In the genomic region with DNA sequence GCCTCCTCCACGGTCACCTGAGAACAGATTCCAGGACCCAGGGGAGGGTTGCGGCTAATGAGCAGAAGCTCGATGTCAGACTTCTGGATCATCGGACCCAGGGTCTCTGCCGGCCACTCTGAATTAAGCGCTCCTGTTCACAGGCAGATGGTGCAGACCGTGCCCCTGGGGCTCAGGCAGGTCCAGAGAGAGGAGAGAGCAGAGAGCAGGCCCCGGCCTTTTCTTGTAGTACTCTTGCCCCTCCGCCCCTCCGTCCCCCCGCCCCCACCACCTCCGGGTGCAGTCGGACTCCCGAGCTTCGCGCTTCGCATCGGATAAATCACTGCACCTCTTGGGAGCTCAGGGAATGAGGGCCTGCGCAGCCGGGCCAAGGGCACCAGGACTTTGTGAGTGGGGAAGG, we compare ENCODE assay signal across 16 cellular contexts.
"Had no signal": no experiment of that assay in that cellular context is flagged by ENCODE, and none has a peak within 500 bp of the region (broad histone marks: within the 10 kb centered on the region; RNA-seq: fewer than 3 reads in every experiment).

No MANE protein-coding gene starts in this region.

- H3K9me3 ChIP-seq: neutrophil had no signal

- H3K9me3 Mint-ChIP-seq: activated T-helper 17 cell treated with anti-CD3 and anti-CD28 coated beads, Interleukin-2, amount 50 U/mL, for 72 hours; effector memory CD8-positive, alpha-beta T cell; T-helper 2 cell treated with Interferon-gamma antibody and Interleukin-4, amounts not matched to agents 5 μg/mL and 100 μg/mL, for 36 hours had no signal

- H3K4me3 ChIP-seq: lung had no signal

- H3K36me3 ChIP-seq: neutrophil had no signal

- H3K4me3 Mint-ChIP-seq: activated T-helper 17 cell treated with anti-CD3 and anti-CD28 coated beads, Interleukin-2, amount 50 U/mL, for 72 hours; effector memory CD8-positive, alpha-beta T cell; T-helper 2 cell treated with Interferon-gamma antibody and Interleukin-4, amounts not matched to agents 5 μg/mL and 100 μg/mL, for 36 hours; type B pancreatic cell had no signal

- H3K27me3 Mint-ChIP-seq: type B pancreatic cell had no signal

- H3K4me1 ChIP-seq: foreskin keratinocyte had no signal

- ATAC-seq: activated T-helper 17 cell treated with anti-CD3 and anti-CD28 coated beads, Interleukin-2, amount 50 U/mL, for 72 hours; effector memory CD8-positive, alpha-beta T cell; foreskin keratinocyte had no signal

- H3K4me1 Mint-ChIP-seq: activated T-helper 17 cell treated with anti-CD3 and anti-CD28 coated beads, Interleukin-2, amount 50 U/mL, for 72 hours had no signal

- DNase-seq: activated CD4-positive, alpha-beta T cell treated with anti-CD3 and anti-CD28 coated beads for 1 hour; activated CD4-positive, alpha-beta T cell treated with anti-CD3 and anti-CD28 coated beads, Interleukin-2, amount 50 U/mL, for 4 hours; activated naive CD4-positive, alpha-beta T cell treated with Interleukin-2 at 50 U/mL for 16 hours; cerebellar nuclear complex; effector memory CD8-positive, alpha-beta T cell; foreskin keratinocyte; left cardiac atrium; stimulated activated CD4-positive, alpha-beta T cell treated with anti-CD3 and anti-CD28 coated beads, Interleukin-15, amount 100 ng/mL, for 24 hours; stimulated activated CD4-positive, alpha-beta T cell treated with anti-CD3 and anti-CD28 coated beads, Interleukin-4, amount 100 ng/mL, for 4 hours; stimulated activated CD8-positive, alpha-beta memory T cell treated with anti-CD3 and anti-CD28 coated beads, Interleukin-4, amount 100 ng/mL, for 48 hours; stimulated activated naive CD4-positive, alpha-beta T cell treated with Interleukin-2 at 50 U/mL for 16 hours had no signal

- H3K27ac Mint-ChIP-seq: activated T-helper 17 cell treated with anti-CD3 and anti-CD28 coated beads, Interleukin-2, amount 50 U/mL, for 72 hours; effector memory CD8-positive, alpha-beta T cell; T-helper 2 cell treated with Interferon-gamma antibody and Interleukin-4, amounts not matched to agents 5 μg/mL and 100 μg/mL, for 36 hours; type B pancreatic cell had no signal

- H3K27ac ChIP-seq: foreskin keratinocyte, neutrophil had no signal
